In the genomic region with DNA sequence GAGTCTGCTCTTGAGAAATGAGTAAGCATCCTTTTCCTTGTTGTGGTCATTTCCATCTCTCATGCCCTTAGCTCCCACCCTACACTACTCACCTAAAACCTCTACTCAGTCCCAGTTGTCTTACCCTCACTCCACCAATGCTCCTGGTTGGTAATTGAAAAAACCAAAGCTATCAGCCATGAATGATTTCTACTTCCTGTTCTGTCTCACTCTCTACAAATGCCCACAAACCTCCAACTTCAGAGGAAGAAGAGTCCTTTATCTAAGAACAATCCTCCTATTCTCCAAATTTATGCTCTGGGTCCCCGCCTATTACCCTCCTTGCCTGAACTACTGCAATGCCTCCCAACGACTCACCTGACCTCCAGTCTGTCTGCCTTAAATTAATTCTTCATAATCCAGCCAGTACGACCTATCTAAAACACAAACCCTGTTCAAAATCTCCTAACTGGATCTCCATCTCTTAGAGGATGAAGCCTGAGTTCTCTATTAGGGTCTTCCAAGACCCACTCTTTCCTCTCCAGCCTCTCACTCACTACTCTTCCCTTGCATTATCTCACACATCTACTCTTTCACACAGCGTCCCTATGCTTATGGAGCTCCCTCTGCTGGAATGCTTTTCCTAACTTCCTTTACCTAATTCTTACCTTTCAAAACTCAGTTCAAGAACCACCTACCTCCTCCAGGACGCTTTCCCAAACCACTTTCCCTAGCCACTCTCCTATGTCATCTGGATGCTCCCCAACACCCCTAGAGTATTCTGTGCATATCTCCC, we compare ENCODE assay signal across 9 cellular contexts. TPM values are rescaled to one million over a fixed set of nuclear protein-coding genes. Genes with fewer than 3 reads are reported as not detected.
DNase-seq lines count a peak whose midpoint lies in the region; ATAC-seq and TF ChIP-seq lines count a peak whose summit lies in the region.
"Had no signal": no experiment of that assay in that cellular context is flagged by ENCODE, and none has a peak within 500 bp of the region (broad histone marks: within the 10 kb centered on the region; RNA-seq: fewer than 3 reads in every experiment).

No MANE protein-coding gene starts in this region.

- peaks cover 59% of the 10 kb centered on the region for H3K4me1 Mint-ChIP-seq in CD4-positive, alpha-beta T cell (ENCODE audit: low read depth)

- H2AFZ ChIP-seq in SK-N-SH (ENCODE audit: low read depth) = no peak overlapping the region

- H3K27ac Mint-ChIP-seq in CD4-positive, alpha-beta T cell = peak overlapping the region; percentile 67

- intact Hi-C loops in CD4-positive, alpha-beta T cell (cut with DNase I, micrococcal nuclease) = loop anchor here (1.0 to 10.0 kb wide), 9 partner anchors 18 to 323 kb away; partner anchors contain the start of genes DCAF11 (in 1 of the 2), MDP1 (in 1 of the 2), NRL (in 1 of the 2) and RABGGTA (in 1 of the 2)

- peak overlapping the region; percentile 74 for H3K4me3 Mint-ChIP-seq in CD4-positive, alpha-beta T cell

- H3K4me3 ChIP-seq in SK-N-SH (ENCODE audit: low read depth in 2 of 2, low read length in 1 of 2) = no peak overlapping the region; a peak in 1 of 4 replicates
- no peak overlapping the region for H3K4me3 ChIP-seq in fibroblast of mammary gland (ENCODE audit: control insufficient read depth, low read depth, low read length)
- H3K4me3 ChIP-seq: SJCRH30 had no signal

- no peak overlapping the region for H3K9ac ChIP-seq in SK-N-SH

- peaks cover 80% of the 10 kb centered on the region for H3K36me3 Mint-ChIP-seq in CD4-positive, alpha-beta T cell (ENCODE audit: low read depth)

- H3K27ac ChIP-seq in CD4-positive, alpha-beta T cell (ENCODE audit: low read depth, low read length) = no peak overlapping the region
- no peak overlapping the region for H3K27ac ChIP-seq in SK-N-SH (ENCODE audit: low read depth in 2 of 2, low read length in 1 of 2)
- H3K27ac ChIP-seq: SJCRH30 had no signal

- H3F3A ChIP-seq in SK-N-SH (replicated peaks; ENCODE audit: insufficient read depth) = peaks cover 21% of the 10 kb centered on the region

- H3K4me1 ChIP-seq in SK-N-SH (ENCODE audit: control insufficient read depth in 1 of 2, insufficient read depth in 2 of 2, low read depth in 1 of 2, low read length in 1 of 2) = peaks cover 13 to 14% of the 10 kb centered on the region in 2 experiments
- H3K4me1 ChIP-seq: SJCRH30 had no signal

- CTCF ChIA-PET in CD4-positive, alpha-beta T cell (lab: Charles Lee) = interaction anchor here (0.8 to 6.8 kb wide), 15 partner anchors 12 to 207 kb away, joined by 3 to 90 read pairs (median 8); partner anchors contain the start of genes CBLN3, CHMP4A, CIDEB and KHNYN
- CTCF ChIA-PET in SK-N-SH (lab: Yijun Ruan, JAX) = interaction anchor here (1.1 to 8.1 kb wide), 27 partner anchors 10 to 245 kb away, joined by 3 to 191 read pairs (median 8); partner anchors contain the start of genes CARMIL3, CHMP4A, CIDEB and LTB4R2

- TF ChIP-seq CTCF in CD4-positive, alpha-beta T cell (IDR thresholded peaks at IDR 0.05) = peak; percentile 31
- TF ChIP-seq CTCF in SK-N-SH (IDR thresholded peaks at IDR 0.05) (peak; percentile 51), fibroblast of mammary gland (conservative IDR thresholded peaks at IDR 0.05; ENCODE audit: control insufficient read depth, insufficient read depth, low read depth, low read length) (peak; percentile 38)

- POLR2A ChIA-PET in CD4-positive, alpha-beta T cell (lab: Charles Lee) = interaction anchor here (0.7 to 5.7 kb wide), 9 partner anchors 13 to 183 kb away, joined by 3 to 66 read pairs (median 15); partner anchors contain the start of genes CBLN3, CHMP4A, DCAF11 and KHNYN
- POLR2A ChIA-PET in SK-N-SH (lab: Yijun Ruan, JAX) = interaction anchor here (4.5 kb wide), 1 partner anchor 55 kb away, joined by 27 read pairs; the partner anchor contains the start of gene TINF2

- H3K9me2 ChIP-seq in SK-N-SH = no peaks in the 10 kb centered on the region

- no peak for DNase-seq in CD4-positive, alpha-beta T cell
- peak; percentile 43 for DNase-seq in SK-N-SH
- peak; percentile 20 for DNase-seq in fibroblast of mammary gland (ENCODE audit: low read depth)
- no peak for DNase-seq in stimulated activated naive CD8-positive, alpha-beta T cell treated with anti-CD3 and anti-CD28 coated beads, Interleukin-15, Interleukin-2, amounts not matched to agents 100 U/mL and 50 U/mL, for 24 hours
- no peak for DNase-seq in stimulated activated CD4-positive, alpha-beta T cell treated with anti-CD3 and anti-CD28 coated beads, Interleukin-15, amount 100 ng/mL, for 24 hours
- no peak for DNase-seq in dedifferentiated amniotic fluid mesenchymal stem cell (ENCODE audit: extremely low spot score)

- H4K20me1 ChIP-seq in SK-N-SH (ENCODE audit: insufficient read depth) = no peaks in the 10 kb centered on the region

- H3K9me3 ChIP-seq in CD4-positive, alpha-beta T cell (ENCODE audit: control insufficient read depth, low read length) = no peaks in the 10 kb centered on the region
- H3K9me3 ChIP-seq in SK-N-SH = no peaks in the 10 kb centered on the region
- H3K9me3 ChIP-seq: SJCRH30 had no signal

- TF ChIP-seq RAD21 in SK-N-SH (IDR thresholded peaks at IDR 0.05; ENCODE audit: low read length) = peak; percentile 44; the same call in 1 of the 2 replicates

- H3K4me2 ChIP-seq in SK-N-SH = no peak overlapping the region

- H3K27me3 ChIP-seq in CD4-positive, alpha-beta T cell (ENCODE audit: control insufficient read depth, insufficient read depth, low read length) = no peaks in the 10 kb centered on the region
- no peaks in the 10 kb centered on the region for H3K27me3 ChIP-seq in SK-N-SH (ENCODE audit: insufficient read depth)
- H3K27me3 ChIP-seq: SJCRH30 had no signal

- no peak for TF ChIP-seq EP300 in SK-N-SH (IDR thresholded peaks at IDR 0.05; ENCODE audit: borderline replicate concordance in 1 of 2, low read depth in 1 of 2, low read length in 1 of 2)

- 40% methylated on average over 5 of the region's 5 CpGs for WGBS in SK-N-SH (ENCODE audit: low lambda C conversion rate)

- H3K36me3 ChIP-seq in SK-N-SH (replicated peaks in 1 of 2; ENCODE audit: control insufficient read depth in 1 of 2, insufficient read depth in 2 of 2, low read length in 1 of 2) = peaks cover 25 to 31% of the 10 kb centered on the region in 2 experiments

- peaks cover 28% of the 10 kb centered on the region for H3K79me2 ChIP-seq in SK-N-SH (ENCODE audit: insufficient read depth)

- no peaks in the 10 kb centered on the region for H3K27me3 Mint-ChIP-seq in CD4-positive, alpha-beta T cell

- peak; percentile 7 for ATAC-seq in CD4-positive, alpha-beta T cell (ENCODE audit: poor library complexity)
- ATAC-seq in GM18867 (IDR thresholded peaks at IDR 0.05; ENCODE audit: unreplicated experiment) (peak; percentile 2), HG03378 (IDR thresholded peaks at IDR 0.05; ENCODE audit: unreplicated experiment) (peak; percentile 19)
- ATAC-seq in stimulated activated naive CD8-positive, alpha-beta T cell treated with anti-CD3 and anti-CD28 coated beads, Interleukin-15, Interleukin-2, amounts not matched to agents 100 U/mL and 50 U/mL, for 24 hours = peak; percentile 19

- no peaks in the 10 kb centered on the region for H3K9me3 Mint-ChIP-seq in CD4-positive, alpha-beta T cell

TF ChIP-seq in SK-N-SH, 30 proteins besides CTCF, POLR2A, EP300 and RAD21:
- TF ChIP-seq MXI1 (IDR thresholded peaks at IDR 0.05; ENCODE audit: low read depth, low read length) (no peak), GATA2 (CRISPR knock-in tag; IDR thresholded peaks at IDR 0.05) (peak; percentile 35; the same call in 1 of the 2 replicates), SMC3 (IDR thresholded peaks at IDR 0.05; ENCODE audit: low read depth, low read length) (peak; percentile 39; the same call in 1 of the 2 replicates)

RNA-seq across cellular contexts. Expression of gene DHRS1, which starts 2.2 kb away (rescaled TPM):
- 10 to 100 TPM; 21.5 to 23.5 TPM for total RNA-seq in CD4-positive, alpha-beta T cell
- polyA plus RNA-seq in SK-N-SH (2012; rRNA removed) = 65.4 and 71.7 TPM in 2 replicates
- 35.1 and 41.5 TPM in 2 replicates for polyA plus RNA-seq in SK-N-SH (2012; cell fraction: cytosol; rRNA removed)
- polyA plus RNA-seq in SK-N-SH (2012; cell fraction: nucleus; rRNA removed) = 154 and 173 TPM in 2 replicates

RNA-seq across cellular contexts. Expression of gene NOP9, which starts 2.3 kb away (rescaled TPM):
- 10 to 100 TPM; 25.9 to 27.5 TPM for total RNA-seq in CD4-positive, alpha-beta T cell
- polyA plus RNA-seq in SK-N-SH (2012; rRNA removed) = 11.9 and 17.2 TPM in 2 replicates
- 5.0 and 6.5 TPM in 2 replicates for polyA plus RNA-seq in SK-N-SH (2012; cell fraction: cytosol; rRNA removed)
- 58.8 and 60.9 TPM in 2 replicates for polyA plus RNA-seq in SK-N-SH (2012; cell fraction: nucleus; rRNA removed)

RNA-seq across cellular contexts. Expression of gene CIDEB, which starts 10.4 kb away (rescaled TPM):
- 1 to 10 TPM; 7.4 to 9.2 TPM for total RNA-seq in CD4-positive, alpha-beta T cell
- 0.03 and 0.05 TPM in 2 replicates for polyA plus RNA-seq in SK-N-SH (2012; rRNA removed)
- 0.05 TPM in 1 of 2 replicates, not detected in the other for polyA plus RNA-seq in SK-N-SH (2012; cell fraction: cytosol; rRNA removed)
- polyA plus RNA-seq in SK-N-SH (2012; cell fraction: nucleus; rRNA removed) = 0.04 and 0.20 TPM in 2 replicates

RNA-seq across cellular contexts. Expression of gene LTB4R2, which starts 12.6 kb away (rescaled TPM):
- total RNA-seq in CD4-positive, alpha-beta T cell = 10 to 100 TPM; 16.4 to 18.2 TPM
- 8.2 and 12.2 TPM in 2 replicates for polyA plus RNA-seq in SK-N-SH (2012; rRNA removed)
- polyA plus RNA-seq in SK-N-SH (2012; cell fraction: cytosol; rRNA removed) = 0.51 and 0.59 TPM in 2 replicates
- polyA plus RNA-seq in SK-N-SH (2012; cell fraction: nucleus; rRNA removed) = 87.2 and 146 TPM in 2 replicates

RNA-seq across cellular contexts. Expression of gene LTB4R, which starts 13.9 kb away (rescaled TPM):
- 10 to 100 TPM; 15.6 to 18.3 TPM for total RNA-seq in CD4-positive, alpha-beta T cell
- 11.9 and 14.0 TPM in 2 replicates for polyA plus RNA-seq in SK-N-SH (2012; rRNA removed)
- 0.72 and 1.2 TPM in 2 replicates for polyA plus RNA-seq in SK-N-SH (2012; cell fraction: cytosol; rRNA removed)
- 187 and 244 TPM in 2 replicates for polyA plus RNA-seq in SK-N-SH (2012; cell fraction: nucleus; rRNA removed)

Comparison
In these comparisons a context has a peak if more than half of its experiments do, and no peak if none do; other contexts are left out.
1. DNase-seq: peak in SK-N-SH (single experiment) and fibroblast of mammary gland (single experiment); none in CD4-positive, alpha-beta T cell (0 of 10), stimulated activated naive CD8-positive, alpha-beta T cell treated with anti-CD3 and anti-CD28 coated beads, Interleukin-15, Interleukin-2, amounts not matched to agents 100 U/mL and 50 U/mL, for 24 hours (single experiment), stimulated activated CD4-positive, alpha-beta T cell treated with anti-CD3 and anti-CD28 coated beads, Interleukin-15, amount 100 ng/mL, for 24 hours (single experiment) and dedifferentiated amniotic fluid mesenchymal stem cell (single experiment).
2. Peak in every context shown above with its lines, with median percentiles within 50 percentile points of each other: ATAC-seq and CTCF ChIP-seq.